16 cellular contexts compared by ENCODE assay signal in genomic region chr10:14086596-14086995, GRCh38.
"Had no signal": no experiment of that assay in that cellular context is flagged by ENCODE, and none has a peak within 500 bp of the region (broad histone marks: within the 10 kb centered on the region; RNA-seq: fewer than 3 reads in every experiment).

No MANE protein-coding gene starts in this region.

- ATAC-seq: activated T-cell treated with anti-CD3 and anti-CD28 coated beads, Interleukin-2, amount 50 U/mL, for 4 hours; left cardiac atrium; lower lobe of right lung; stimulated activated effector memory CD8-positive, alpha-beta T cell treated with anti-CD3 and anti-CD28 coated beads, Interleukin-12 subunit alpha, Interleukin-12 subunit beta, amount 100 ng/mL, for 72 hours had no signal

- H3K4me3 Mint-ChIP-seq: activated CD4-positive, alpha-beta memory T cell treated with anti-CD3 and anti-CD28 coated beads for 36 hours; activated naive CD8-positive, alpha-beta T cell treated with anti-CD3 and anti-CD28 coated beads for 36 hours; activated T-cell treated with anti-CD3 and anti-CD28 coated beads, Interleukin-2, amount 50 U/mL, for 4 hours; neural progenitor cell; stimulated activated effector memory CD8-positive, alpha-beta T cell treated with anti-CD3 and anti-CD28 coated beads, Interleukin-12 subunit alpha, Interleukin-12 subunit beta, amount 100 ng/mL, for 72 hours had no signal

- DNase-seq: activated CD4-positive, alpha-beta memory T cell treated with anti-CD3 and anti-CD28 coated beads for 36 hours; activated CD4-positive, CD25-positive, alpha-beta regulatory T cell treated with anti-CD3 and anti-CD28 coated beads, Interleukin-2, amount 50 U/mL, for 72 hours; activated effector memory CD4-positive, alpha-beta T cell treated with anti-CD3 and anti-CD28 coated beads, Interleukin-2, amount 50 U/mL, for 16 hours; activated naive CD8-positive, alpha-beta T cell treated with anti-CD3 and anti-CD28 coated beads for 36 hours; activated T-cell treated with anti-CD3 and anti-CD28 coated beads, Interleukin-2, amount 50 U/mL, for 4 hours; central memory CD4-positive, alpha-beta T cell; effector memory CD4-positive, alpha-beta T cell; left cardiac atrium; lower lobe of right lung; midbrain; thyroid gland; uterus had no signal

- H3K36me3 ChIP-seq: ascending aorta, lower lobe of right lung, neural progenitor cell, thyroid gland, uterus had no signal

- H3K9me3 Mint-ChIP-seq: activated CD4-positive, alpha-beta memory T cell treated with anti-CD3 and anti-CD28 coated beads for 36 hours; activated naive CD8-positive, alpha-beta T cell treated with anti-CD3 and anti-CD28 coated beads for 36 hours; activated T-cell treated with anti-CD3 and anti-CD28 coated beads, Interleukin-2, amount 50 U/mL, for 4 hours; neural progenitor cell; stimulated activated effector memory CD8-positive, alpha-beta T cell treated with anti-CD3 and anti-CD28 coated beads, Interleukin-12 subunit alpha, Interleukin-12 subunit beta, amount 100 ng/mL, for 72 hours had no signal

- H3K27ac ChIP-seq: ascending aorta, lower lobe of right lung, neural progenitor cell, parathyroid adenoma, thyroid gland, uterus had no signal

- H3K9me3 ChIP-seq: ascending aorta, lower lobe of right lung, thyroid gland, uterus had no signal

- H3K27me3 Mint-ChIP-seq: activated naive CD8-positive, alpha-beta T cell treated with anti-CD3 and anti-CD28 coated beads for 36 hours had no signal

- H3K27ac Mint-ChIP-seq: activated CD4-positive, alpha-beta memory T cell treated with anti-CD3 and anti-CD28 coated beads for 36 hours; activated naive CD8-positive, alpha-beta T cell treated with anti-CD3 and anti-CD28 coated beads for 36 hours; neural progenitor cell; stimulated activated effector memory CD8-positive, alpha-beta T cell treated with anti-CD3 and anti-CD28 coated beads, Interleukin-12 subunit alpha, Interleukin-12 subunit beta, amount 100 ng/mL, for 72 hours had no signal

- H3K27me3 ChIP-seq: ascending aorta, neural progenitor cell, thyroid gland, uterus had no signal

- H3K4me1 ChIP-seq: ascending aorta, lower lobe of right lung, parathyroid adenoma, uterus had no signal

- H3K4me3 ChIP-seq: ascending aorta, lower lobe of right lung, neural progenitor cell, thyroid gland, uterus had no signal

- H3K4me1 Mint-ChIP-seq: activated naive CD8-positive, alpha-beta T cell treated with anti-CD3 and anti-CD28 coated beads for 36 hours; stimulated activated effector memory CD8-positive, alpha-beta T cell treated with anti-CD3 and anti-CD28 coated beads, Interleukin-12 subunit alpha, Interleukin-12 subunit beta, amount 100 ng/mL, for 72 hours had no signal

- H3K36me3 Mint-ChIP-seq: activated CD4-positive, alpha-beta memory T cell treated with anti-CD3 and anti-CD28 coated beads for 36 hours; activated naive CD8-positive, alpha-beta T cell treated with anti-CD3 and anti-CD28 coated beads for 36 hours; neural progenitor cell; stimulated activated effector memory CD8-positive, alpha-beta T cell treated with anti-CD3 and anti-CD28 coated beads, Interleukin-12 subunit alpha, Interleukin-12 subunit beta, amount 100 ng/mL, for 72 hours had no signal
